ENCODE assay signal across 11 cellular contexts in genomic region chr21:46621457-46622182, GRCh38. TPM values are rescaled to one million over a fixed set of nuclear protein-coding genes. Genes with fewer than 3 reads are reported as not detected.
A peak's percentile ranks its signal among the peaks of the same experiment; 100 is the strongest.
DNase-seq lines count a peak whose midpoint lies in the region; ATAC-seq, FAIRE-seq and TF ChIP-seq lines count a peak whose summit lies in the region.
"Had no signal": no experiment of that assay in that cellular context is flagged by ENCODE, and none has a peak within 500 bp of the region (broad histone marks: within the 10 kb centered on the region; RNA-seq: fewer than 3 reads in every experiment).

No MANE protein-coding gene starts in this region.

- peaks cover 16% of the 10 kb centered on the region for H3K4me1 ChIP-seq in thymus (ENCODE audit: control insufficient read depth, insufficient read depth, low read length)

- no peak for ATAC-seq in HG03469 (IDR thresholded peaks at IDR 0.05; ENCODE audit: unreplicated experiment)

- intact Hi-C loops in activated naive CD4-positive, alpha-beta T cell treated with anti-CD3 and anti-CD28 coated beads for 36 hours (cut with micrococcal nuclease), result loop anchor here (1.0 kb wide), 1 partner anchor 12 kb away; no protein-coding TSS in a partner anchor

- whole genome bisulfite sequencing in thymus, result 84% methylated on average over 9 of the region's 9 CpGs

- peaks cover 9% of the 10 kb centered on the region for H3K36me3 Mint-ChIP-seq in activated naive CD4-positive, alpha-beta T cell treated with anti-CD3 and anti-CD28 coated beads for 36 hours (ENCODE audit: low read depth)
- H3K36me3 Mint-ChIP-seq in brain, result peaks cover 4% of the 10 kb centered on the region

- no peaks in the 10 kb centered on the region for H3K36me3 ChIP-seq in thymus (ENCODE audit: control insufficient read depth, insufficient read depth)

- H3K9me3 ChIP-seq in thymus (ENCODE audit: control insufficient read depth), result peaks cover 4% of the 10 kb centered on the region

- H3K4me1 Mint-ChIP-seq in activated naive CD4-positive, alpha-beta T cell treated with anti-CD3 and anti-CD28 coated beads for 36 hours (ENCODE audit: low read depth), result peaks cover 51% of the 10 kb centered on the region
- H3K4me1 Mint-ChIP-seq in brain, result peaks cover 29% of the 10 kb centered on the region

- H3K4me3 ChIP-seq in thymus (ENCODE audit: low read length), result no peak overlapping the region

- H3K9me3 Mint-ChIP-seq in activated naive CD4-positive, alpha-beta T cell treated with anti-CD3 and anti-CD28 coated beads for 36 hours, result peaks cover 11% of the 10 kb centered on the region
- H3K9me3 Mint-ChIP-seq in brain, result peaks cover 9 to 21% (median 15%) of the 10 kb centered on the region in 5 experiments

- H3K27me3 ChIP-seq in thymus (ENCODE audit: control insufficient read depth, insufficient read depth), result no peaks in the 10 kb centered on the region

- TF ChIP-seq CTCF in brain (conservative IDR thresholded peaks at IDR 0.05), result no peak

- H3K27ac Mint-ChIP-seq in activated naive CD4-positive, alpha-beta T cell treated with anti-CD3 and anti-CD28 coated beads for 36 hours, result peak overlapping the region; percentile 80
- peak overlapping the region; percentile 36 to 97 (median 92) for H3K27ac Mint-ChIP-seq in brain

- no peak overlapping the region for H3K4me3 Mint-ChIP-seq in activated naive CD4-positive, alpha-beta T cell treated with anti-CD3 and anti-CD28 coated beads for 36 hours
- H3K4me3 Mint-ChIP-seq in brain, result peak overlapping the region in 2 of 5 experiments; percentile 17 to 30

- no peak for FAIRE-seq in HTR-8/SVneo (lab: Jason Lieb, UNC)

- CTCF ChIA-PET in activated naive CD4-positive, alpha-beta T cell treated with anti-CD3 and anti-CD28 coated beads for 36 hours (lab: Charles Lee), result interaction anchor here (1.0 to 1.5 kb wide), 4 partner anchors 16 to 161 kb away, joined by 3 to 5 read pairs (median 4); no protein-coding TSS in a partner anchor

- DNase-seq in activated naive CD4-positive, alpha-beta T cell treated with anti-CD3 and anti-CD28 coated beads for 36 hours, result peak; percentile 30
- no peak for DNase-seq in activated naive CD4-positive, alpha-beta T cell (lab: John Stamatoyannopoulos, UW)
- DNase-seq in middle frontal gyrus (ENCODE audit: extremely low spot score, low spot score), result peak; percentile 81
- no peak for DNase-seq in HTR-8/SVneo (ENCODE audit: insufficient read length, low spot score)
- DNase-seq in dedifferentiated amniotic fluid mesenchymal stem cell (ENCODE audit: extremely low spot score), result no peak
- DNase-seq: NCI-H146, SHP77 had no signal

- H3K27me3 Mint-ChIP-seq in activated naive CD4-positive, alpha-beta T cell treated with anti-CD3 and anti-CD28 coated beads for 36 hours (ENCODE audit: low read depth), result no peaks in the 10 kb centered on the region
- no peaks in the 10 kb centered on the region for H3K27me3 Mint-ChIP-seq in brain

- peak overlapping the region; percentile 75 for H3K27ac ChIP-seq in thymus (ENCODE audit: low read depth)

RNA-seq across cellular contexts. Expression of gene PRMT2, which starts 13.9 kb away (rescaled TPM):
- total RNA-seq in activated naive CD4-positive, alpha-beta T cell treated with anti-CD3 and anti-CD28 coated beads for 36 hours, result 10 to 100 TPM; 78.5 to 81.1 TPM
- polyA plus RNA-seq in brain (ENCODE audit: insufficient read depth, low read depth, low replicate concordance), result 141 TPM
- polyA plus RNA-seq in thymus, result 98.8 TPM

RNA-seq across cellular contexts. Expression of gene S100B, which starts 16.7 kb away (rescaled TPM):
- under 1 TPM in 1 of 2 experiments, not detected in 1; 0.24 TPM for total RNA-seq in activated naive CD4-positive, alpha-beta T cell treated with anti-CD3 and anti-CD28 coated beads for 36 hours
- 549 TPM for polyA plus RNA-seq in brain (ENCODE audit: insufficient read depth, low read depth, low replicate concordance)
- 46.3 TPM for polyA plus RNA-seq in thymus
- total RNA-seq: kidney epithelial cell had no signal

Comparison
In these comparisons a context has a peak if more than half of its experiments do, and no peak if none do; other contexts are left out.
1. DNase-seq: peak in activated naive CD4-positive, alpha-beta T cell treated with anti-CD3 and anti-CD28 coated beads for 36 hours (single experiment) and middle frontal gyrus (single experiment); none in activated naive CD4-positive, alpha-beta T cell (0 of 4), HTR-8/SVneo (single experiment) and dedifferentiated amniotic fluid mesenchymal stem cell (single experiment).
2. RNA of gene S100B, which starts 16.7 kb away (polyA plus RNA-seq): 549 TPM in brain (single experiment); 46.3 TPM in thymus (single experiment); every median in the first group is over 10 times any median in the second.